ENCODE assay signal across 9 cellular contexts in genomic region chr12:123141615-123142517, GRCh38. TPM values are rescaled to one million over a fixed set of nuclear protein-coding genes. Genes with fewer than 3 reads are reported as not detected.
DNase-seq lines count a peak whose midpoint lies in the region; ATAC-seq and TF ChIP-seq lines count a peak whose summit lies in the region.
"Had no signal": no experiment of that assay in that cellular context is flagged by ENCODE, and none has a peak within 500 bp of the region (broad histone marks: within the 10 kb centered on the region; RNA-seq: fewer than 3 reads in every experiment).

No MANE protein-coding gene starts in this region.

- CTCF ChIA-PET in AG04450 (lab: Charles Lee), result interaction anchor here (1.4 kb wide), 1 partner anchor 99 kb away, joined by 3 read pairs; no protein-coding TSS in a partner anchor

- 67 to 70% methylated on average over 15 of the region's 15 CpGs for WGBS in ectodermal cell, 2 experiments

- no peak for TF ChIP-seq CTCF in AG04450 (IDR thresholded peaks at IDR 0.05; ENCODE audit: low read depth, low read length)

- H3K4me3 ChIP-seq in AG04450 (ENCODE audit: low read depth, low read length), result no peak overlapping the region
- H3K4me3 ChIP-seq in ectodermal cell (ENCODE audit: insufficient read depth, low read depth, low read length), result no peak overlapping the region

- H3K9me3 ChIP-seq in AG04450 (ENCODE audit: control insufficient read depth, insufficient read depth, low read length) (no peaks in the 10 kb centered on the region), ectodermal cell (ENCODE audit: control insufficient read depth, low read length) (no peaks in the 10 kb centered on the region)

- H3K4me3 Mint-ChIP-seq in naive B cell, result peak overlapping the region in 2 of 8 donors; percentile 52 to 74
- H3K4me3 Mint-ChIP-seq: T-helper 1 cell treated with Interleukin-12 subunit alpha and Interleukin-12 subunit beta and Interleukin-4 antibody, amounts not matched to agents 30 μg/mL and 1 μg/mL, for 36 hours had no signal

- H3K27me3 ChIP-seq in AG04450 (ENCODE audit: control insufficient read depth, insufficient read depth, low read length) (no peaks in the 10 kb centered on the region), ectodermal cell (ENCODE audit: control insufficient read depth, insufficient read depth, low read length, poor library complexity, severe bottlenecking) (peaks cover 2% of the 10 kb centered on the region)

- peak overlapping the region; percentile 21 for H3K27ac ChIP-seq in AG04450 (ENCODE audit: low read depth, low read length)
- H3K27ac ChIP-seq in ectodermal cell (ENCODE audit: insufficient read depth, low read depth, low read length, poor library complexity, severe bottlenecking), result peak overlapping the region; percentile 47

- no peaks in the 10 kb centered on the region for H3K36me3 Mint-ChIP-seq in naive B cell

- POLR2A ChIA-PET in AG04450 (lab: Yijun Ruan, JAX), result interaction anchor here (0.6 kb wide), 1 partner anchor 83 kb away, joined by 3 read pairs; no protein-coding TSS in a partner anchor

- H3K36me3 ChIP-seq in ectodermal cell (ENCODE audit: control insufficient read depth, insufficient read depth, low read length), result no peaks in the 10 kb centered on the region

- ATAC-seq in naive B cell (ENCODE audit: low read depth in 2 of 2) (no peak), HG02759 (IDR thresholded peaks at IDR 0.05; ENCODE audit: unreplicated experiment) (no peak), HG02798 (IDR thresholded peaks at IDR 0.05; ENCODE audit: poor library complexity, unreplicated experiment) (no peak)

- peak overlapping the region in 5 of 6 donors; percentile 8 to 96 (median 37) for H3K27ac Mint-ChIP-seq in naive B cell
- H3K27ac Mint-ChIP-seq: T-helper 1 cell treated with Interleukin-12 subunit alpha and Interleukin-12 subunit beta and Interleukin-4 antibody, amounts not matched to agents 30 μg/mL and 1 μg/mL, for 36 hours had no signal

- H3K9me3 Mint-ChIP-seq in naive B cell, result no peaks in the 10 kb centered on the region
- H3K9me3 Mint-ChIP-seq: T-helper 1 cell treated with Interleukin-12 subunit alpha and Interleukin-12 subunit beta and Interleukin-4 antibody, amounts not matched to agents 30 μg/mL and 1 μg/mL, for 36 hours had no signal

- H3K27me3 Mint-ChIP-seq in naive B cell, result no peaks in the 10 kb centered on the region

- peaks cover 36 to 66% (median 51%) of the 10 kb centered on the region in 3 donors for H3K4me1 Mint-ChIP-seq in naive B cell

- DNase-seq in AG04450 (ENCODE audit: low read depth, low spot score) (peak; percentile 36), NCI-H2227 (lab: John Stamatoyannopoulos, UW; ENCODE audit: unreplicated experiment) (peak; percentile 18), naive B cell (no peak), NCI-H1436 (lab: John Stamatoyannopoulos, UW) (no peak)
- DNase-seq in stimulated activated CD4-positive, alpha-beta T cell treated with anti-CD3 and anti-CD28 coated beads, Interleukin-1b, Interleukin-23, amount 100 ng/mL, for 48 hours, result no peak

- H3K4me1 ChIP-seq in ectodermal cell (ENCODE audit: control insufficient read depth, insufficient read depth, low read length), result peaks cover 19% of the 10 kb centered on the region

RNA-seq across cellular contexts. Expression of gene PITPNM2, which starts 9.0 kb away (rescaled TPM):
- polyA plus RNA-seq in AG04450 (2011; rRNA removed) (1.3 and 2.2 TPM in 2 replicates), naive B cell (ENCODE audit: low read depth in 6 of 6) (1 to 10 TPM in 3 of 6 donors, under 1 TPM in 3; 0.10 to 2.6 (median 0.96) TPM)
- polyA minus RNA-seq in AG04450 (2011; rRNA and poly(A)+ RNA removed), result 4.9 and 5.7 TPM in 2 replicates
- polyA plus RNA-seq in ectodermal cell (2013, experiment 1 of 4), result 1.9 TPM
- polyA plus RNA-seq in ectodermal cell (2013, experiment 2 of 4), result 1.8 TPM
- 1.8 TPM for polyA plus RNA-seq in ectodermal cell (2013, experiment 3 of 4)
- polyA plus RNA-seq in ectodermal cell (2013, experiment 4 of 4), result 1.7 TPM

Comparison
In these comparisons a context has a peak if more than half of its experiments do, and no peak if none do; other contexts are left out.
1. DNase-seq: peak in AG04450 (single experiment) and NCI-H2227 (single experiment); none in naive B cell (single experiment), NCI-H1436 (single experiment) and stimulated activated CD4-positive, alpha-beta T cell treated with anti-CD3 and anti-CD28 coated beads, Interleukin-1b, Interleukin-23, amount 100 ng/mL, for 48 hours (single experiment).